In the genomic region with DNA sequence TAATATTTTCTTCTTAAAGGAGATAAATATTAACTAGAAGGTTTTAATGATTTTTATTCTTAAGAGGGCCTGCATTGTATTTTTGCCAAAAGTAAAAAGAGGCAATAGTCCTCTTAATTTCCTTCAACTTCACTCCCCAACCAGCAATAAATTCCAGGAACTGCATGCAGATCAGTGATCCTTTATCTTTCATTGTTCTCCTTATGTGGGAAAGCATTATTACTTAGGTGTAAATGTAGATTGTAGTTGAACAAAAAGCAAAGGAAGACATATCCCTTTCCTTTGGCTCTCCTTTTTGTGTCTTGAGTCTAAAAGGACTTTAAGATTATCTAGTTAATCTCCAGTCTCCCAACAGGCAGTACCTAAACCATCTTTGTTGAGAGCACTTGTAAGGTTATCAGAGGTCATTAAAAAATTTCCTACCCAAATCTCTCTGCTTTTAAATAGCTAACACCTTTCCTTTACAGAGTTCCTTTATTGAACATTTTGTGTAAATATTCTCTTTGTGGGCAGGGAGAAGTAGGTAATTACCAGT, we compare ENCODE assay signal across 26 cellular contexts.
"Had no signal": no experiment of that assay in that cellular context is flagged by ENCODE, and none has a peak within 500 bp of the region (broad histone marks: within the 10 kb centered on the region; RNA-seq: fewer than 3 reads in every experiment).

No MANE protein-coding gene starts in this region.

- H3K4me3 ChIP-seq: ascending aorta, coronary artery, esophagus squamous epithelium, heart right ventricle, lower lobe of right lung, right lobe of liver, testis, transverse colon had no signal

- H3K36me3 ChIP-seq: ascending aorta, esophagus squamous epithelium, heart right ventricle, lower lobe of right lung, right lobe of liver, transverse colon, WERI-Rb-1 had no signal

- DNase-seq: activated CD4-positive, alpha-beta memory T cell treated with anti-CD3 and anti-CD28 coated beads for 36 hours; activated CD4-positive, alpha-beta T cell treated with anti-CD3 and anti-CD28 coated beads, Interleukin-2, amount 10 ng/mL, durations not matched to agents 24 days and 14 days; activated CD4-positive, CD25-positive, alpha-beta regulatory T cell treated with anti-CD3 and anti-CD28 coated beads, Interleukin-2, amount 50 U/mL, for 72 hours; activated CD8-positive, alpha-beta memory T cell treated with anti-CD3 and anti-CD28 coated beads, Interleukin-2, amount 50 U/mL, for 4 hours; activated effector memory CD4-positive, alpha-beta T cell treated with anti-CD3 and anti-CD28 coated beads, Interleukin-2, amount 50 U/mL, for 16 hours; activated naive CD4-positive, alpha-beta T cell treated with anti-CD3 and anti-CD28 coated beads for 36 hours; activated naive CD8-positive, alpha-beta T cell treated with anti-CD3 and anti-CD28 coated beads, Interleukin-2, amount 10 ng/mL, durations not matched to agents 7 days and 5 days; activated T-cell treated with anti-CD3 and anti-CD28 coated beads, Interleukin-2, amount 50 U/mL, for 1 hour; esophagus squamous epithelium; foreskin melanocyte; heart right ventricle; lower lobe of right lung; mesenchymal stem cell; naive thymus-derived CD8-positive, alpha-beta T cell; occipital lobe; posterior cingulate gyrus; right lobe of liver; stimulated activated CD4-positive, alpha-beta T cell treated with anti-CD3 and anti-CD28 coated beads, Interleukin-2, amount 100 ng/mL, for 48 hours; stimulated activated naive CD4-positive, alpha-beta T cell treated with Interleukin-2 at 50 U/mL for 16 hours; T1000; testis; transverse colon; WERI-Rb-1 had no signal

- H3K27ac ChIP-seq: ascending aorta, coronary artery, epithelial cell of prostate, esophagus squamous epithelium, lower lobe of right lung, right lobe of liver, testis, transverse colon, WERI-Rb-1 had no signal

- H3K4me1 ChIP-seq: ascending aorta, esophagus squamous epithelium, testis had no signal

- H3K9me3 ChIP-seq: ascending aorta, esophagus squamous epithelium, heart right ventricle, lower lobe of right lung, right lobe of liver, testis, transverse colon had no signal

- ATAC-seq: lower lobe of right lung; naive thymus-derived CD8-positive, alpha-beta T cell had no signal

- H3K27me3 ChIP-seq: ascending aorta, esophagus squamous epithelium, heart right ventricle, right lobe of liver, testis, transverse colon had no signal
